In genomic region chr10:79929409-79929904, GRCh38 we compare ENCODE assay signal across 8 cellular contexts. TPM values are rescaled to one million over a fixed set of nuclear protein-coding genes. Genes with fewer than 3 reads are reported as not detected.
DNase-seq lines count a peak whose midpoint lies in the region; ATAC-seq and TF ChIP-seq lines count a peak whose summit lies in the region.

No MANE protein-coding gene starts in this region.

- H3K4me3 ChIP-seq in endodermal cell (ENCODE audit: low read length) (no peak overlapping the region), mesendoderm (ENCODE audit: low read length) (no peak overlapping the region)

- H4K5ac ChIP-seq in mesendoderm (ENCODE audit: low read length), result no peak overlapping the region

- H4K8ac ChIP-seq in mesendoderm (ENCODE audit: low read depth, low read length), result no peak overlapping the region

- H3K56ac ChIP-seq in mesendoderm (ENCODE audit: low read length), result no peak overlapping the region

- H3K36me3 ChIP-seq in endodermal cell (ENCODE audit: control insufficient read depth, insufficient read depth, low read length), result no peaks in the 10 kb centered on the region
- H3K36me3 ChIP-seq in mesendoderm (ENCODE audit: control insufficient read depth, insufficient read depth, low read length), result no peaks in the 10 kb centered on the region

- peaks cover 2% of the 10 kb centered on the region for H3K4me1 Mint-ChIP-seq in endodermal cell

- H3K36me3 Mint-ChIP-seq in endodermal cell (ENCODE audit: low read depth), result peaks cover 9% of the 10 kb centered on the region

- H3K9me3 Mint-ChIP-seq in endodermal cell, result peaks cover 12% of the 10 kb centered on the region

- H3K4me1 ChIP-seq in endodermal cell (ENCODE audit: control insufficient read depth, insufficient read depth, low read length) (no peaks in the 10 kb centered on the region), mesendoderm (ENCODE audit: control insufficient read depth, low read depth, low read length) (no peaks in the 10 kb centered on the region)

- H3K79me1 ChIP-seq in mesendoderm (ENCODE audit: low read length), result no peaks in the 10 kb centered on the region

- H3K27ac ChIP-seq in endodermal cell (ENCODE audit: low read depth, low read length) (no peak overlapping the region), mesendoderm (ENCODE audit: low read depth, low read length) (no peak overlapping the region)

- H3K4me2 ChIP-seq in mesendoderm (ENCODE audit: low read length), result no peak overlapping the region

- H3K9ac ChIP-seq in endodermal cell (ENCODE audit: extremely low read depth, low read length, poor library complexity, severe bottlenecking) (no peak overlapping the region), mesendoderm (ENCODE audit: low read length) (no peak overlapping the region)

- TF ChIP-seq CTCF in endodermal cell (conservative IDR thresholded peaks at IDR 0.05), result peak; percentile 97

- no peak overlapping the region for H3K4ac ChIP-seq in mesendoderm (ENCODE audit: low read depth, low read length)

- peak; percentile 79 for DNase-seq in AG08395 (ENCODE audit: low spot score)
- peak; percentile 16 for DNase-seq in NCI-H526 treated with DMSO at 0.1 percent for 48 hours (lab: John Stamatoyannopoulos, UW)
- peak; percentile 17 to 50 for DNase-seq in activated CD8-positive, alpha-beta memory T cell treated with anti-CD3 and anti-CD28 coated beads for 4 hours (ENCODE audit: low read depth in 2 of 2)
- peak; percentile 95 for DNase-seq in endodermal cell
- DNase-seq in mesendoderm, result peak; percentile 84
- peak; percentile 27 to 62 for DNase-seq in stimulated activated CD8-positive, alpha-beta memory T cell treated with anti-CD3 and anti-CD28 coated beads, Interleukin-2, amount 100 ng/mL, for 1 hour (ENCODE audit: low read depth in 2 of 2)

- no peak overlapping the region for H3K18ac ChIP-seq in mesendoderm (ENCODE audit: low read length)

- no peak overlapping the region for H3K23ac ChIP-seq in mesendoderm (ENCODE audit: low read length)

- no peak overlapping the region for H3K27ac Mint-ChIP-seq in endodermal cell

- ATAC-seq in GM18502 (IDR thresholded peaks at IDR 0.05; ENCODE audit: poor library complexity, unreplicated experiment) (peak; percentile 86), HG03045 (IDR thresholded peaks at IDR 0.05; ENCODE audit: unreplicated experiment) (peak; percentile 82)

- H2BK5ac ChIP-seq in mesendoderm (ENCODE audit: low read length), result no peak overlapping the region

- peaks cover 26% of the 10 kb centered on the region for H3K27me3 Mint-ChIP-seq in endodermal cell (ENCODE audit: insufficient read depth)

- WGBS in endodermal cell (ENCODE audit: insufficient coverage in 1 of 2, insufficient read length in 1 of 2), 2 experiments, result 0 to 40% methylated on average over 1 to 14 of the region's 14 CpGs
- no CpG with 5 or more reads among the region's 14 CpGs for WGBS in mesendoderm (ENCODE audit: extremely low coverage, insufficient coverage, low lambda C conversion rate)

- H3K79me2 ChIP-seq in mesendoderm (ENCODE audit: control insufficient read depth, insufficient read depth, low read length), result no peaks in the 10 kb centered on the region

- H2BK120ac ChIP-seq in mesendoderm (ENCODE audit: low read depth, low read length), result no peak overlapping the region

- no peak overlapping the region for H2BK15ac ChIP-seq in mesendoderm (replicated peaks; ENCODE audit: low read depth)

- no peak overlapping the region for H2AK5ac ChIP-seq in mesendoderm (ENCODE audit: low read length)

- peak overlapping the region; percentile 13 for H3K4me3 Mint-ChIP-seq in endodermal cell

- H3K9me3 ChIP-seq in endodermal cell (ENCODE audit: control insufficient read depth, low read length), result no peaks in the 10 kb centered on the region

- H3K27me3 ChIP-seq in endodermal cell (ENCODE audit: control insufficient read depth, insufficient read depth, low read length, poor library complexity, severe bottlenecking) (peaks cover 22% of the 10 kb centered on the region), mesendoderm (ENCODE audit: insufficient read depth, low read length, poor library complexity) (no peaks in the 10 kb centered on the region)

RNA-seq across cellular contexts. Expression of gene SFTPD, which starts 19.4 kb away (rescaled TPM):
- under 1 TPM; 0.42 to 0.86 TPM for total RNA-seq in endodermal cell
- not detected for polyA plus RNA-seq in endodermal cell (2013, experiment 1 of 2)
- polyA plus RNA-seq in endodermal cell (2013, experiment 2 of 2), result not detected
- 1.00 TPM for polyA plus RNA-seq in mesendoderm (2013, experiment 1 of 2)
- 0.84 TPM for polyA plus RNA-seq in mesendoderm (2013, experiment 2 of 2)

Comparison
In these comparisons a context has a peak if more than half of its experiments do, and no peak if none do; other contexts are left out.
1. DNase-seq: peak in every context shown above with its lines; median percentile 95 in endodermal cell; 84 in mesendoderm; 79 in AG08395; 44 in stimulated activated CD8-positive, alpha-beta memory T cell treated with anti-CD3 and anti-CD28 coated beads, Interleukin-2, amount 100 ng/mL, for 1 hour; 34 in activated CD8-positive, alpha-beta memory T cell treated with anti-CD3 and anti-CD28 coated beads for 4 hours; 16 in NCI-H526 treated with DMSO at 0.1 percent for 48 hours.